In genomic region chr1:33387512-33388079, GRCh38 we compare ENCODE assay signal across 15 cellular contexts. TPM values are rescaled to one million over a fixed set of nuclear protein-coding genes. Genes with fewer than 3 reads are reported as not detected.
DNase-seq lines count a peak whose midpoint lies in the region; ATAC-seq and TF ChIP-seq lines count a peak whose summit lies in the region.
"Had no signal": no experiment of that assay in that cellular context is flagged by ENCODE, and none has a peak within 500 bp of the region (broad histone marks: within the 10 kb centered on the region; RNA-seq: fewer than 3 reads in every experiment).

No MANE protein-coding gene starts in this region.

- H3K4me3 Mint-ChIP-seq in chondrocyte (ENCODE audit: unreplicated experiment) (no peak overlapping the region), mesothelial cell of epicardium (no peak overlapping the region)
- H3K4me3 Mint-ChIP-seq: activated CD4-positive, alpha-beta memory T cell treated with anti-CD3 and anti-CD28 coated beads, Interleukin-2, amount 10 ng/mL, durations not matched to agents 7 days and 5 days; activated T-helper 1 cell treated with anti-CD3 and anti-CD28 coated beads, Interleukin-12 subunit alpha, Interleukin-12 subunit beta, Interleukin-2, Interleukin-4 antibody, amounts not matched to agents 30 ng/mL and 10 ng/mL and 1 ng/mL, durations not matched to agents 14 hours and 24 hours and 36 hours had no signal

- no peak for ATAC-seq in HG02759 (IDR thresholded peaks at IDR 0.05; ENCODE audit: unreplicated experiment)

- peak; percentile 85 for DNase-seq in EL
- DNase-seq in LHCN-M2 (ENCODE audit: low read depth) = peak; percentile 78
- no peak for DNase-seq in chondrocyte (ENCODE audit: low spot score)
- DNase-seq in mesothelial cell of epicardium (ENCODE audit: low spot score in 2 of 2, unreplicated experiment in 2 of 2) = no peak
- DNase-seq in NOMO-1 treated with dmso at 0.1 percent for 144 hours (lab: John Stamatoyannopoulos, UW; ENCODE audit: unreplicated experiment) = no peak
- DNase-seq in NCI-H1105 treated with DMSO at 0.1 percent for 48 hours (lab: John Stamatoyannopoulos, UW) = no peak
- no peak for DNase-seq in RPMI8226
- DNase-seq: activated CD4-positive, alpha-beta memory T cell treated with anti-CD3 and anti-CD28 coated beads, Interleukin-2, amount 10 ng/mL, durations not matched to agents 7 days and 5 days; anterior cingulate cortex; DMS153; NCI-H1417 treated with DMSO at 0.1 percent for 48 hours; NCI-H2227 treated with DMSO at 0.1 percent for 48 hours; stimulated activated naive CD4-positive, alpha-beta T cell treated with Interleukin-2 at 50 U/mL for 16 hours had no signal

- no peaks in the 10 kb centered on the region for H3K36me3 Mint-ChIP-seq in chondrocyte (ENCODE audit: low read depth)
- H3K36me3 Mint-ChIP-seq in mesothelial cell of epicardium = no peaks in the 10 kb centered on the region

- TF ChIP-seq CTCF in chondrocyte (IDR thresholded peaks at IDR 0.05) = no peak
- TF ChIP-seq CTCF in mesothelial cell of epicardium (IDR thresholded peaks at IDR 0.05; ENCODE audit: unreplicated experiment) = no peak

- H3K27me3 Mint-ChIP-seq in chondrocyte (ENCODE audit: low read depth) (no peaks in the 10 kb centered on the region), mesothelial cell of epicardium (ENCODE audit: low read depth) (no peaks in the 10 kb centered on the region)

- H3K4me1 Mint-ChIP-seq in chondrocyte (ENCODE audit: low read depth) (peaks cover 61% of the 10 kb centered on the region), mesothelial cell of epicardium (peaks cover 61% of the 10 kb centered on the region)
- H3K4me1 Mint-ChIP-seq: activated CD4-positive, alpha-beta memory T cell treated with anti-CD3 and anti-CD28 coated beads, Interleukin-2, amount 10 ng/mL, durations not matched to agents 7 days and 5 days had no signal

- peak overlapping the region; percentile 74 for H3K27ac Mint-ChIP-seq in chondrocyte (ENCODE audit: unreplicated experiment)
- H3K27ac Mint-ChIP-seq in mesothelial cell of epicardium = peak overlapping the region; percentile 72
- H3K27ac Mint-ChIP-seq: activated CD4-positive, alpha-beta memory T cell treated with anti-CD3 and anti-CD28 coated beads, Interleukin-2, amount 10 ng/mL, durations not matched to agents 7 days and 5 days; activated T-helper 1 cell treated with anti-CD3 and anti-CD28 coated beads, Interleukin-12 subunit alpha, Interleukin-12 subunit beta, Interleukin-2, Interleukin-4 antibody, amounts not matched to agents 30 ng/mL and 10 ng/mL and 1 ng/mL, durations not matched to agents 14 hours and 24 hours and 36 hours had no signal

- no peaks in the 10 kb centered on the region for H3K9me3 Mint-ChIP-seq in chondrocyte (ENCODE audit: low read depth)
- H3K9me3 Mint-ChIP-seq in mesothelial cell of epicardium = no peaks in the 10 kb centered on the region
- H3K9me3 Mint-ChIP-seq: activated CD4-positive, alpha-beta memory T cell treated with anti-CD3 and anti-CD28 coated beads, Interleukin-2, amount 10 ng/mL, durations not matched to agents 7 days and 5 days; activated T-helper 1 cell treated with anti-CD3 and anti-CD28 coated beads, Interleukin-12 subunit alpha, Interleukin-12 subunit beta, Interleukin-2, Interleukin-4 antibody, amounts not matched to agents 30 ng/mL and 10 ng/mL and 1 ng/mL, durations not matched to agents 14 hours and 24 hours and 36 hours had no signal

RNA-seq across cellular contexts. Expression of gene PHC2, which starts 43.3 kb away (rescaled TPM):
- total RNA-seq in LHCN-M2 (2014; rRNA removed) (245 and 251 TPM in 2 replicates), chondrocyte (75.9 to 99.7 TPM (median 91.5 TPM) in 3 replicates), mesothelial cell of epicardium (99.5 to 104 TPM (median 99.7 TPM) in 3 replicates)
- polyA plus RNA-seq in LHCN-M2 (2012) = 112 TPM

Comparison
In these comparisons a context has a peak if more than half of its experiments do, and no peak if none do; other contexts are left out.
1. DNase-seq: peak in EL (single experiment) and LHCN-M2 (single experiment); none in chondrocyte (single experiment), mesothelial cell of epicardium (0 of 2), NOMO-1 treated with dmso at 0.1 percent for 144 hours (single experiment), NCI-H1105 treated with DMSO at 0.1 percent for 48 hours (single experiment) and RPMI8226 (single experiment).